In the genomic region with DNA sequence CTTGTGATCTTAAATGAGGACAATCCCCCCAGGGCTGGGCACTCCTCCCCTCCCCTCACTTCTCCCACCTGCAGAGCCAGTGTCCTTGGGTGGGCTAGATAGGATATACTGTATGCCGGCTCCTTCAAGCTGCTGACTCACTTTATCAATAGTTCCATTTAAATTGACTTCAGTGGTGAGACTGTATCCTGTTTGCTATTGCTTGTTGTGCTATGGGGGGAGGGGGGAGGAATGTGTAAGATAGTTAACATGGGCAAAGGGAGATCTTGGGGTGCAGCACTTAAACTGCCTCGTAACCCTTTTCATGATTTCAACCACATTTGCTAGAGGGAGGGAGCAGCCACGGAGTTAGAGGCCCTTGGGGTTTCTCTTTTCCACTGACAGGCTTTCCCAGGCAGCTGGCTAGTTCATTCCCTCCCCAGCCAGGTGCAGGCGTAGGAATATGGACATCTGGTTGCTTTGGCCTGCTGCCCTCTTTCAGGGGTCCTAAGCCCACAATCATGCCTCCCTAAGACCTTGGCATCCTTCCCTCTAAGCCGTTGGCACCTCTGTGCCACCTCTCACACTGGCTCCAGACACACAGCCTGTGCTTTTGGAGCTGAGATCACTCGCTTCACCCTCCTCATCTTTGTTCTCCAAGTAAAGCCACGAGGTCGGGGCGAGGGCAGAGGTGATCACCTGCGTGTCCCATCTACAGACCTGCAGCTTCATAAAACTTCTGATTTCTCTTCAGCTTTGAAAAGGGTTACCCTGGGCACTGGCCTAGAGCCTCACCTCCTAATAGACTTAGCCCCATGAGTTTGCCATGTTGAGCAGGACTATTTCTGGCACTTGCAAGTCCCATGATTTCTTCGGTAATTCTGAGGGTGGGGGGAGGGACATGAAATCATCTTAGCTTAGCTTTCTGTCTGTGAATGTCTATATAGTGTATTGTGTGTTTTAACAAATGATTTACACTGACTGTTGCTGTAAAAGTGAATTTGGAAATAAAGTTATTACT, we compare ENCODE assay signal across 11 cellular contexts. TPM values are rescaled to one million over a fixed set of nuclear protein-coding genes. Genes with fewer than 3 reads are reported as not detected.
DNase-seq lines count a peak whose midpoint lies in the region; ATAC-seq and TF ChIP-seq lines count a peak whose summit lies in the region.
"Had no signal": no experiment of that assay in that cellular context is flagged by ENCODE, and none has a peak within 500 bp of the region (broad histone marks: within the 10 kb centered on the region; RNA-seq: fewer than 3 reads in every experiment).

No MANE protein-coding gene starts in this region.

- H3K27me3 ChIP-seq in cardiac muscle cell (no peaks in the 10 kb centered on the region), left ventricle myocardium inferior (ENCODE audit: low read depth) (no peaks in the 10 kb centered on the region), stomach smooth muscle (ENCODE audit: control insufficient read depth in 1 of 2, insufficient read depth in 2 of 2, low read length in 2 of 2) (no peaks in the 10 kb centered on the region)
- H3K27me3 ChIP-seq: hepatocyte had no signal

- no peak overlapping the region for H3K9ac ChIP-seq in SK-N-MC (ENCODE audit: insufficient read length)
- no peak overlapping the region for H3K9ac ChIP-seq in stomach smooth muscle (ENCODE audit: low read length in 2 of 2)

- TF ChIP-seq CTCF in cardiac muscle cell (IDR thresholded peaks at IDR 0.05; ENCODE audit: low read depth, low read length), result no peak
- TF ChIP-seq CTCF in left ventricle myocardium inferior (IDR thresholded peaks at IDR 0.05; ENCODE audit: borderline replicate concordance), result no peak

- no peaks in the 10 kb centered on the region for H3K27me3 Mint-ChIP-seq in activated T-helper 17 cell treated with anti-CD3 and anti-CD28 coated beads, Interleukin-2, amount 50 U/mL, for 72 hours

- H3K36me3 Mint-ChIP-seq in activated T-helper 17 cell treated with anti-CD3 and anti-CD28 coated beads, Interleukin-2, amount 50 U/mL, for 72 hours (ENCODE audit: low read depth), result peaks cover 56% of the 10 kb centered on the region

- H3K4me3 ChIP-seq in cardiac muscle cell (no peak overlapping the region), SK-N-MC (no peak overlapping the region), left ventricle myocardium inferior (no peak overlapping the region), stomach smooth muscle (ENCODE audit: low read length in 2 of 2) (no peak overlapping the region)
- H3K4me3 ChIP-seq: hepatocyte had no signal

- no peak overlapping the region for H3K27ac Mint-ChIP-seq in activated T-helper 17 cell treated with anti-CD3 and anti-CD28 coated beads, Interleukin-2, amount 50 U/mL, for 72 hours

- peaks cover 21% of the 10 kb centered on the region for H3K36me3 ChIP-seq in cardiac muscle cell
- peaks cover 44% of the 10 kb centered on the region for H3K36me3 ChIP-seq in SK-N-MC (ENCODE audit: insufficient read depth, low read length)
- H3K36me3 ChIP-seq in left ventricle myocardium inferior, result peaks cover 44% of the 10 kb centered on the region
- peaks cover 31 to 41% of the 10 kb centered on the region in 2 donors for H3K36me3 ChIP-seq in stomach smooth muscle (ENCODE audit: control insufficient read depth in 2 of 2, insufficient read depth in 2 of 2, low read length in 2 of 2)

- H3K4me3 Mint-ChIP-seq in activated T-helper 17 cell treated with anti-CD3 and anti-CD28 coated beads, Interleukin-2, amount 50 U/mL, for 72 hours, result no peak overlapping the region

- ATAC-seq in left cardiac atrium, result no peak
- ATAC-seq in activated T-helper 17 cell treated with anti-CD3 and anti-CD28 coated beads, Interleukin-2, amount 50 U/mL, for 72 hours (replicated peaks), result no peak
- ATAC-seq in activated CD4-positive, CD25-positive, alpha-beta regulatory T cell treated with anti-CD3 and anti-CD28 coated beads, Interleukin-2, amount 50 U/mL, for 24 hours, result no peak

- no peaks in the 10 kb centered on the region for H3K9me3 ChIP-seq in cardiac muscle cell (ENCODE audit: low read depth)
- H3K9me3 ChIP-seq in SK-N-MC (ENCODE audit: low read depth, low read length), result no peaks in the 10 kb centered on the region
- H3K9me3 ChIP-seq in left ventricle myocardium inferior (replicated peaks), result no peaks in the 10 kb centered on the region
- no peaks in the 10 kb centered on the region for H3K9me3 ChIP-seq in stomach smooth muscle (ENCODE audit: control insufficient read depth in 2 of 2, low read length in 2 of 2)

- H3K4me1 Mint-ChIP-seq in activated T-helper 17 cell treated with anti-CD3 and anti-CD28 coated beads, Interleukin-2, amount 50 U/mL, for 72 hours, result peaks cover 11% of the 10 kb centered on the region

- H3K9me3 Mint-ChIP-seq in activated T-helper 17 cell treated with anti-CD3 and anti-CD28 coated beads, Interleukin-2, amount 50 U/mL, for 72 hours, result no peaks in the 10 kb centered on the region

- DNase-seq in cardiac muscle cell (ENCODE audit: low read depth in 1 of 2, low spot score in 1 of 2) (no peak), left cardiac atrium (no peak), SK-N-MC (ENCODE audit: low read depth, low spot score) (no peak), left ventricle myocardium inferior (no peak), NCI-H226 (no peak)
- DNase-seq: NCI-H446 treated with DMSO at 0.1 percent for 48 hours, SW 1271 had no signal

- intact Hi-C loops in left cardiac atrium (cut with DNase I), result no loop called here
- intact Hi-C loops in left ventricle myocardium inferior (cut with micrococcal nuclease), result no loop called here

- H3K4me1 ChIP-seq in cardiac muscle cell (ENCODE audit: low read depth) (no peaks in the 10 kb centered on the region), left ventricle myocardium inferior (peaks cover 20% of the 10 kb centered on the region), stomach smooth muscle (ENCODE audit: control insufficient read depth, insufficient read depth, low read length) (no peaks in the 10 kb centered on the region)

- H3K27ac ChIP-seq in cardiac muscle cell, result peak overlapping the region; percentile 31
- peak overlapping the region; percentile 82 for H3K27ac ChIP-seq in SK-N-MC
- H3K27ac ChIP-seq in left ventricle myocardium inferior (replicated peaks), result peak overlapping the region; percentile 50
- H3K27ac ChIP-seq in stomach smooth muscle (ENCODE audit: low read length), result peak overlapping the region; percentile 18
- H3K27ac ChIP-seq: hepatocyte had no signal

RNA-seq across cellular contexts. Expression of gene STH, which starts 28.6 kb away (rescaled TPM):
- total RNA-seq in cardiac muscle cell, result not detected in 2 replicates
- not detected in 2 replicates for polyA plus RNA-seq in cardiac muscle cell
- total RNA-seq in left cardiac atrium, result not detected
- not detected for total RNA-seq in left ventricle myocardium inferior
- total RNA-seq in activated T-helper 17 cell treated with anti-CD3 and anti-CD28 coated beads, Interleukin-2, amount 50 U/mL, for 72 hours, result not detected
- total RNA-seq: hepatocyte had no signal
- polyA plus RNA-seq: hepatocyte had no signal

Comparison
In these comparisons a context has a peak if more than half of its experiments do, and no peak if none do; other contexts are left out.
1. H3K27ac ChIP-seq: peak in every context shown above with its lines; median percentile 82 in SK-N-MC; 50 in left ventricle myocardium inferior; 31 in cardiac muscle cell; 18 in stomach smooth muscle.